Comparison of ENCODE assay signal across 17 cellular contexts in the genomic region with DNA sequence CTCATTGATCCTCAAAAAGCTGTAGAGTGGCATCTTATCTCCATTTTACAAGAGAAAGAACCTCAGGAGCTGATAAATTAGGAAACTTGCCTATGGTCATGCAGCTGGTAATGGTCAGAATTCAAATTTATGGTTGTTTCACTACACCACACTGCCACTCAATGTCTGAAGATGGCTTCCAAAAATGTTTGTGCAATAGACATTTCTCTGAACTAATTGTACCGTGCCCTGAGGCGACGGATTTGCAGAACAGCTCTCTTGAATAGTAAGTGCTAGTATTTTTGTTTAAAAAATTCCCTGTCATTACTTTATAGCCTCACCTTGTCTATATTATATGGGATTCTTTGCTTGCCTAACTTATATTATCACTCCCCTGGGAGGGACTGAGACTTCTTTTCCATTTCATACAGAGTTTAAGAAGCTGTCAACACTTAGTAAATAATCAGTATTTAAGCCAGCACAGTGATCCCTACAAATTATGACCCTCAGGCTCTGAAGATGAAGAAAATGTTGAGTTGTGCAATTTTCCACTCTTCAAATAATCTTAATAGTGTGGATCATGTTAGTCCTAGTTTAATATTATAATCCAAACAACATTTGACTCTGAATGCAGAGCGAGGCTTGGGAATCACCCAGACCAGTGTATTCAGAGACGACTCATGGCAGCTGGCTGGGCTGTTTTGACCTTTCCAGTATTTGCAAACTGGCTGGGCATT.
A peak's percentile ranks its signal among the peaks of the same experiment; 100 is the strongest.
DNase-seq lines count a peak whose midpoint lies in the region; ATAC-seq and TF ChIP-seq lines count a peak whose summit lies in the region.
"Had no signal": no experiment of that assay in that cellular context is flagged by ENCODE, and none has a peak within 500 bp of the region (broad histone marks: within the 10 kb centered on the region; RNA-seq: fewer than 3 reads in every experiment).

No MANE protein-coding gene starts in this region.

- H3K9me3 ChIP-seq in psoas muscle: no peaks in the 10 kb centered on the region
- H3K9me3 ChIP-seq: BLaER1, esophagus muscularis mucosa had no signal

- WGBS in psoas muscle, 3 donors: 27 to 63% (median 34%) methylated on average over 5 of the region's 5 CpGs

- no peak overlapping the region for H3K4me3 ChIP-seq in epithelial cell of esophagus (ENCODE audit: low read length)
- H3K4me3 ChIP-seq in psoas muscle: no peak overlapping the region
- H3K4me3 ChIP-seq: BLaER1, esophagus muscularis mucosa, neural progenitor cell, skin epidermis had no signal

- TF ChIP-seq CTCF in epithelial cell of esophagus (IDR thresholded peaks at IDR 0.05; ENCODE audit: insufficient read depth, low read depth, low read length, missing control alignments) (no peak), psoas muscle (IDR thresholded peaks at IDR 0.05) (no peak)

- no peak overlapping the region for H3K27ac ChIP-seq in psoas muscle
- H3K27ac ChIP-seq: BLaER1, esophagus muscularis mucosa, neural progenitor cell had no signal

- DNase-seq in AG20443 (ENCODE audit: low spot score) (peak; percentile 44), LHCN-M2 (ENCODE audit: low read depth) (peak; percentile 72), epithelial cell of esophagus (ENCODE audit: low read depth) (peak; percentile 29), psoas muscle (no peak), NCI-H187 (lab: John Stamatoyannopoulos, UW) (no peak)
- DNase-seq: activated CD8-positive, alpha-beta T cell treated with anti-CD3 and anti-CD28 coated beads, Interleukin-2, amount 10 ng/mL, durations not matched to agents 7 days and 5 days; aorta; DMS53; NCI-H1092; stimulated activated naive CD8-positive, alpha-beta T cell treated with anti-CD3 and anti-CD28 coated beads, Interleukin-15, amount 100 ng/mL, for 72 hours had no signal

- ATAC-seq in psoas muscle (peak; percentile 53 to 85 (median 70)), GM19397 (IDR thresholded peaks at IDR 0.05; ENCODE audit: unreplicated experiment) (no peak), HG03457 (IDR thresholded peaks at IDR 0.05; ENCODE audit: unreplicated experiment) (no peak), GM18861 (IDR thresholded peaks at IDR 0.05; ENCODE audit: unreplicated experiment) (no peak)
- ATAC-seq: activated CD8-positive, alpha-beta T cell treated with anti-CD3 and anti-CD28 coated beads, Interleukin-2, amount 10 ng/mL, durations not matched to agents 7 days and 5 days; stimulated activated naive CD8-positive, alpha-beta T cell treated with anti-CD3 and anti-CD28 coated beads, Interleukin-15, amount 100 ng/mL, for 72 hours had no signal

- H3K36me3 ChIP-seq in psoas muscle (ENCODE audit: insufficient read depth in 1 of 2, low read depth in 1 of 2): no peaks in the 10 kb centered on the region
- H3K36me3 ChIP-seq: BLaER1, esophagus muscularis mucosa, neural progenitor cell had no signal

- H3K27me3 ChIP-seq in psoas muscle (ENCODE audit: insufficient read depth in 3 of 3, low read length in 2 of 3): no peaks in the 10 kb centered on the region
- H3K27me3 ChIP-seq: BLaER1, esophagus muscularis mucosa, neural progenitor cell had no signal

- no peaks in the 10 kb centered on the region for H3K4me1 ChIP-seq in psoas muscle
- H3K4me1 ChIP-seq: BLaER1, esophagus muscularis mucosa, neural progenitor cell had no signal

- intact Hi-C loops in psoas muscle (cut with DNase I): no loop called here

Comparison
In these comparisons a context has a peak if more than half of its experiments do, and no peak if none do; other contexts are left out.
1. DNase-seq: peak in AG20443 (single experiment), LHCN-M2 (single experiment) and epithelial cell of esophagus (single experiment); none in psoas muscle (0 of 2) and NCI-H187 (0 of 2).
2. ATAC-seq: peak in psoas muscle (4 of 4); none in GM19397 (single experiment), HG03457 (single experiment) and GM18861 (single experiment).